Comparison of ENCODE assay signal across 24 cellular contexts in genomic region chr10:89503151-89503550, GRCh38. TPM values are rescaled to one million over a fixed set of nuclear protein-coding genes. Genes with fewer than 3 reads are reported as not detected.
DNase-seq lines count a peak whose midpoint lies in the region; ATAC-seq and TF ChIP-seq lines count a peak whose summit lies in the region.
"Had no signal": no experiment of that assay in that cellular context is flagged by ENCODE, and none has a peak within 500 bp of the region (broad histone marks: within the 10 kb centered on the region; RNA-seq: fewer than 3 reads in every experiment).

No MANE protein-coding gene starts in this region.

- H3K4me1 Mint-ChIP-seq in nephron: peaks cover 12% of the 10 kb centered on the region

- DNase-seq in HT-29 (ENCODE audit: low spot score) (peak; percentile 22), NCI-H748 treated with DMSO at 0.1 percent for 48 hours (lab: John Stamatoyannopoulos, UW) (peak; percentile 59), erythroblast (lab: John Stamatoyannopoulos, UW) (no peak), GF-D8 (lab: John Stamatoyannopoulos, UW) (no peak), NCI-H1105 (lab: John Stamatoyannopoulos, UW) (no peak)
- DNase-seq: Caco-2; CD4-positive, alpha-beta memory T cell; DMS 273 treated with DMSO at 0.1 percent for 48 hours; DMS79 treated with DMSO at 0.1 percent for 48 hours; NCI-H1048; NCI-H1436; NCI-H187 treated with DMSO at 0.1 percent for 48 hours; NCI-H2107; NCI-H774; Peyer's patch; Right ventricle myocardium superior had no signal

- peaks cover 16 to 22% (median 17%) of the 10 kb centered on the region in 10 experiments for H3K4me1 ChIP-seq in BLaER1 treated with 17β-estradiol and CSF1 and Interleukin-3, amounts not matched to agents 10 nM and 100 nM
- H3K4me1 ChIP-seq: Caco-2, Peyer's patch had no signal

- peak overlapping the region; percentile 3 to 71 (median 49) for H3K27ac Mint-ChIP-seq in nephron
- H3K27ac Mint-ChIP-seq: CD4-positive, alpha-beta memory T cell had no signal

- H3K36me3 Mint-ChIP-seq in nephron (ENCODE audit: low read depth): no peaks in the 10 kb centered on the region
- H3K36me3 Mint-ChIP-seq: CD4-positive, alpha-beta memory T cell had no signal

- H3K4me3 Mint-ChIP-seq in nephron: no peak overlapping the region
- H3K4me3 Mint-ChIP-seq: CD4-positive, alpha-beta memory T cell had no signal

- no peak for TF ChIP-seq POLR2A in erythroblast (IDR thresholded peaks at IDR 0.05; ENCODE audit: low read length)

- ATAC-seq in HG02885 (IDR thresholded peaks at IDR 0.05; ENCODE audit: poor library complexity, unreplicated experiment): no peak
- ATAC-seq: GM12878 had no signal

- peaks cover 11% of the 10 kb centered on the region for H3K9me3 Mint-ChIP-seq in nephron
- H3K9me3 Mint-ChIP-seq: CD4-positive, alpha-beta memory T cell had no signal

- H4K20me1 ChIP-seq in BLaER1 treated with 17β-estradiol and CSF1 and Interleukin-3, amounts not matched to agents 10 nM and 100 nM: no peaks in the 10 kb centered on the region
- H4K20me1 ChIP-seq: BLaER1 had no signal

- no peaks in the 10 kb centered on the region; a peak in 1 of 22 replicates for H3K9me3 ChIP-seq in BLaER1 treated with 17β-estradiol and CSF1 and Interleukin-3, amounts not matched to agents 10 nM and 100 nM (replicated peaks in 1 of 11)
- H3K9me3 ChIP-seq: BLaER1, Caco-2, MG63, Peyer's patch had no signal

- H3K27ac ChIP-seq in BLaER1 treated with 17β-estradiol and CSF1 and Interleukin-3, amounts not matched to agents 10 nM and 100 nM: peak overlapping the region in 2 of 11 experiments; percentile 67 to 70; a peak in 3 of 22 replicates
- H3K27ac ChIP-seq: BLaER1, KMS-11, Peyer's patch had no signal

- no peaks in the 10 kb centered on the region for H3K36me3 ChIP-seq in BLaER1 treated with 17β-estradiol and CSF1 and Interleukin-3, amounts not matched to agents 10 nM and 100 nM
- H3K36me3 ChIP-seq: BLaER1, MG63, Peyer's patch had no signal

- H3K4me2 ChIP-seq in BLaER1 treated with 17β-estradiol and CSF1 and Interleukin-3, amounts not matched to agents 10 nM and 100 nM: peak overlapping the region in 10 of 11 experiments; percentile 24 to 60 (median 47); a peak in 15 of 22 replicates
- H3K4me2 ChIP-seq: KMS-11 had no signal

- no peak overlapping the region for H3K9ac ChIP-seq in BLaER1 treated with 17β-estradiol and CSF1 and Interleukin-3, amounts not matched to agents 10 nM and 100 nM
- H3K9ac ChIP-seq: BLaER1, KMS-11 had no signal

- no peak for TF ChIP-seq CTCF in nephron (IDR thresholded peaks at IDR 0.05; ENCODE audit: unreplicated experiment in 3 of 3)

- peaks cover 4% of the 10 kb centered on the region for H3K27me3 Mint-ChIP-seq in nephron (ENCODE audit: low read depth)

- no peaks in the 10 kb centered on the region for H3K27me3 ChIP-seq in BLaER1 treated with 17β-estradiol and CSF1 and Interleukin-3, amounts not matched to agents 10 nM and 100 nM
- H3K27me3 ChIP-seq: BLaER1, MG63, Peyer's patch had no signal

- no peak overlapping the region for H3K4me3 ChIP-seq in BLaER1 treated with 17β-estradiol and CSF1 and Interleukin-3, amounts not matched to agents 10 nM and 100 nM
- H3K4me3 ChIP-seq: BLaER1, GM12878, MG63, Peyer's patch had no signal

RNA-seq across cellular contexts. Expression of gene SLC16A12, which starts 32.2 kb away (rescaled TPM):
- 0.03 and 0.18 TPM in 2 replicates for total RNA-seq in HT-29 (2014; rRNA removed; shearing (Covaris generic))
- total RNA-seq: Caco-2; CD4-positive, alpha-beta memory T cell; GM12878; SK-MEL-5 had no signal

Comparison
In these comparisons a context has a peak if more than half of its experiments do, and no peak if none do; other contexts are left out.
1. DNase-seq: peak in HT-29 (single experiment) and NCI-H748 treated with DMSO at 0.1 percent for 48 hours (single experiment); none in erythroblast (0 of 2), GF-D8 (single experiment) and NCI-H1105 (single experiment).